In the genomic region with DNA sequence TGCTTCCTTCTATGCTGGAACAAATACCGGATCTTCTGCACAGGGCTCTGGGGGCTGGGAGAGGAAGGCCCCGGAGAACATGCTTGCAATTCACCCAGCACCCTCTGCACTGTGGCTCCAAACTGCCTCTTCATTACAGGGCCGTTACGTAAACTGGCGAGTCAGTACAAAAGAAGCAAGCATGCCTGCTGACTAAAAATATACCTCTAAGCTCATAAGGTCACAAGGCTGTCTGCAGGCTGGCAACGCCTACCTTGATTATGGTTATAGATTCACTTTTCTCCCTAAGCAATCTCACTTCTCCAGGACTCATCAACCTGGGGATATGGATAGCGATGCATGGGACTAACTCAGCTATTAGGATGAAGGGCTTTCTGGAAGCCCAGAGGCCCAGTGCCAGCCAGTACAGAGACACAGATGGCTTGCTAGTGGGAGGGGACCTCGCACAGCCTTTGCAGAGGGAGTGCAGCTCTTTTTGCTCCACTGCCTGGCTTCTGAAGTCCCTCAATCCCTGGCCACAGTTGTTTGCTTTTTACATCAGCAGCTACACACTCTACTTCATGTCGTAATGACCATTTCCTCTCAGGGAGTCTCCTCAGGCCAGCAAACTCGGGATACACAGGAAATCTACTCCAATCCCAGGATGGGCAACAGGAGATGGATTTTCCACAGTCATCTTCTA, we compare ENCODE assay signal across 8 cellular contexts.
A peak's percentile ranks its signal among the peaks of the same experiment; 100 is the strongest.
DNase-seq lines count a peak whose midpoint lies in the region; ATAC-seq lines count a peak whose summit lies in the region.

No MANE protein-coding gene starts in this region.

- peak overlapping the region; percentile 51 for H3K27ac Mint-ChIP-seq in activated CD4-positive, alpha-beta T cell treated with anti-CD3 and anti-CD28 coated beads for 36 hours
- peak overlapping the region; percentile 70 for H3K27ac Mint-ChIP-seq in activated CD4-positive, alpha-beta memory T cell treated with anti-CD3 and anti-CD28 coated beads for 36 hours

- no peaks in the 10 kb centered on the region for H3K36me3 Mint-ChIP-seq in activated CD4-positive, alpha-beta T cell treated with anti-CD3 and anti-CD28 coated beads for 36 hours (ENCODE audit: low read depth)
- no peaks in the 10 kb centered on the region for H3K36me3 Mint-ChIP-seq in activated CD4-positive, alpha-beta memory T cell treated with anti-CD3 and anti-CD28 coated beads for 36 hours

- ATAC-seq in activated CD4-positive, alpha-beta T cell treated with anti-CD3 and anti-CD28 coated beads for 36 hours = peak; percentile 83
- ATAC-seq in HG03139 (IDR thresholded peaks at IDR 0.05; ENCODE audit: unreplicated experiment) = no peak

- peak; percentile 73 for DNase-seq in activated CD4-positive, alpha-beta T cell treated with anti-CD3 and anti-CD28 coated beads for 36 hours
- no peak for DNase-seq in activated CD4-positive, alpha-beta T cell treated with anti-CD3 and anti-CD28 coated beads, Interleukin-2, amount 50 U/mL, for 4 hours
- DNase-seq in HuH-7 (ENCODE audit: low spot score) (peak; percentile 46), fibroblast of gingiva (ENCODE audit: low read depth) (peak; percentile 53), occipital lobe (lab: John Stamatoyannopoulos, UW) (peak; percentile 65), NCI-H526 (lab: John Stamatoyannopoulos, UW) (no peak)
- peak; percentile 72 for DNase-seq in activated CD4-positive, alpha-beta memory T cell treated with anti-CD3 and anti-CD28 coated beads for 36 hours

- CTCF ChIA-PET in activated CD4-positive, alpha-beta T cell treated with anti-CD3 and anti-CD28 coated beads for 36 hours (lab: Charles Lee) = interaction anchor here (0.6 to 1.8 kb wide), 4 partner anchors 9 to 570 kb away, joined by 3 to 7 read pairs (median 4); no protein-coding TSS in a partner anchor
- CTCF ChIA-PET in activated CD4-positive, alpha-beta memory T cell treated with anti-CD3 and anti-CD28 coated beads for 36 hours (lab: Charles Lee) = interaction anchor here (0.9 to 3.0 kb wide), 7 partner anchors 10 to 96 kb away, joined by 3 to 11 read pairs (median 3); partner anchors contain the start of gene SH3PXD2A

- H3K27me3 Mint-ChIP-seq in activated CD4-positive, alpha-beta T cell treated with anti-CD3 and anti-CD28 coated beads for 36 hours = no peaks in the 10 kb centered on the region
- H3K27me3 Mint-ChIP-seq in activated CD4-positive, alpha-beta memory T cell treated with anti-CD3 and anti-CD28 coated beads for 36 hours = no peaks in the 10 kb centered on the region

- POLR2A ChIA-PET in activated CD4-positive, alpha-beta T cell treated with anti-CD3 and anti-CD28 coated beads for 36 hours (lab: Charles Lee) = interaction anchor here (1.8 kb wide), 1 partner anchor 14 kb away, joined by 6 read pairs; no protein-coding TSS in a partner anchor
- POLR2A ChIA-PET in activated CD4-positive, alpha-beta memory T cell treated with anti-CD3 and anti-CD28 coated beads for 36 hours (lab: Charles Lee) = interaction anchor here (0.8 to 2.8 kb wide), 4 partner anchors 12 to 63 kb away, joined by 3 to 18 read pairs (median 4); no protein-coding TSS in a partner anchor

- H3K4me3 Mint-ChIP-seq in activated CD4-positive, alpha-beta T cell treated with anti-CD3 and anti-CD28 coated beads for 36 hours = peak overlapping the region; percentile 11
- H3K4me3 Mint-ChIP-seq in activated CD4-positive, alpha-beta memory T cell treated with anti-CD3 and anti-CD28 coated beads for 36 hours = peak overlapping the region; percentile 38

- no peaks in the 10 kb centered on the region for H3K9me3 Mint-ChIP-seq in activated CD4-positive, alpha-beta T cell treated with anti-CD3 and anti-CD28 coated beads for 36 hours (ENCODE audit: low read depth)
- no peaks in the 10 kb centered on the region for H3K9me3 Mint-ChIP-seq in activated CD4-positive, alpha-beta memory T cell treated with anti-CD3 and anti-CD28 coated beads for 36 hours

- peaks cover 47% of the 10 kb centered on the region for H3K4me1 Mint-ChIP-seq in activated CD4-positive, alpha-beta T cell treated with anti-CD3 and anti-CD28 coated beads for 36 hours
- peaks cover 52% of the 10 kb centered on the region for H3K4me1 Mint-ChIP-seq in activated CD4-positive, alpha-beta memory T cell treated with anti-CD3 and anti-CD28 coated beads for 36 hours (ENCODE audit: low read depth)

- intact Hi-C loops in activated CD4-positive, alpha-beta T cell treated with anti-CD3 and anti-CD28 coated beads for 36 hours (cut with DNase I, micrococcal nuclease) = loop anchor here in 1 of 2 experiments (2.0 kb wide), 2 partner anchors 14 to 362 kb away; no protein-coding TSS in a partner anchor
- intact Hi-C loops in activated CD4-positive, alpha-beta memory T cell treated with anti-CD3 and anti-CD28 coated beads for 36 hours (cut with micrococcal nuclease) = loop anchor here (1.0 kb wide), 1 partner anchor 14 kb away; no protein-coding TSS in a partner anchor

Comparison
In these comparisons a context has a peak if more than half of its experiments do, and no peak if none do; other contexts are left out.
1. DNase-seq: peak in activated CD4-positive, alpha-beta T cell treated with anti-CD3 and anti-CD28 coated beads for 36 hours (single experiment), HuH-7 (single experiment), activated CD4-positive, alpha-beta memory T cell treated with anti-CD3 and anti-CD28 coated beads for 36 hours (single experiment), fibroblast of gingiva (single experiment) and occipital lobe (single experiment); none in activated CD4-positive, alpha-beta T cell treated with anti-CD3 and anti-CD28 coated beads, Interleukin-2, amount 50 U/mL, for 4 hours (0 of 2) and NCI-H526 (0 of 2).